ENCODE assay signal across 1 cellular context in the genomic region with DNA sequence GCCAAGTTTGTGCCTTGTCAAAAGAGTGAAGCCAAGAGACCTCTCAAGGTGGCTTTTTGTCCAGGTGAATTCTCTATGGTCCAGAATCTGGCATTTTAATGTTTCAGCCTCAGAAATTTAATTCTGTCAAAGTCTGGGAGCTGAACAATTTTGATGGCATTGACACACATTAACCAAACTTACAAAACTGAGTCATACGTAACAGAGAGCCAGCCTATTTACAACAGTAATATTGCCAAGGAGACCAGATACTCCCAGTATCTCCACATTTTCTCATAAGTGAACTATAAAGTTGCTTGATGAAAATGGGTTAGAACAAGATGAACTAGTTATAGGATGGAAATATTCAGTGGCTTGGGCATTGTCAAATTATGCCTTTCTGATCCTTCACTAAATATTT.
TF ChIP-seq lines count a peak whose summit lies in the region.

No MANE protein-coding gene starts in this region.

TF ChIP-seq in HepG2, 621 proteins besides CTCF, POLR2A, EP300 and RAD21:
- no peak for TF ChIP-seq NR2F2 (IDR thresholded peaks at IDR 0.05; ENCODE audit: borderline replicate concordance, low read depth)
- no peak for TF ChIP-seq KAT7 (CRISPR knock-in tag; IDR thresholded peaks at IDR 0.05; ENCODE audit: borderline replicate concordance)
- no peak for TF ChIP-seq HDAC2 (CRISPR knock-in tag; IDR thresholded peaks at IDR 0.05)
- no peak for TF ChIP-seq ZNF432 (CRISPR knock-in tag; IDR thresholded peaks at IDR 0.05; ENCODE audit: borderline replicate concordance)
- TF ChIP-seq SP4 (CRISPR knock-in tag; IDR thresholded peaks at IDR 0.05): no peak
- TF ChIP-seq SOX6 (IDR thresholded peaks at IDR 0.05): no peak
- no peak for TF ChIP-seq SOX6 (CRISPR knock-in tag; IDR thresholded peaks at IDR 0.05)
- no peak for TF ChIP-seq HES4 (CRISPR knock-in tag; IDR thresholded peaks at IDR 0.05; ENCODE audit: borderline replicate concordance)
